In genomic region chr10:74419491-74420466, GRCh38 we compare ENCODE assay signal across 8 cellular contexts.
A peak's percentile ranks its signal among the peaks of the same experiment; 100 is the strongest.
DNase-seq lines count a peak whose midpoint lies in the region; ATAC-seq, FAIRE-seq and TF ChIP-seq lines count a peak whose summit lies in the region.

No MANE protein-coding gene starts in this region.

- H3K4me3 Mint-ChIP-seq in stimulated activated memory B cell treated with anti-CD40 and anti-IgM and Interleukin-4, amounts not matched to agents 10 μg/mL and 1 μg/mL and 100 μg/mL, for 72 hours = no peak overlapping the region

- H3K36me3 Mint-ChIP-seq in stimulated activated memory B cell treated with anti-CD40 and anti-IgM and Interleukin-4, amounts not matched to agents 10 μg/mL and 1 μg/mL and 100 μg/mL, for 72 hours = peaks cover 48% of the 10 kb centered on the region

- no peak for TF ChIP-seq EP300 in K562 (IDR thresholded peaks at IDR 0.05; ENCODE audit: low read length)

- in situ Hi-C loops in K562 (cut with MboI) = no loop called here

- POLR2A ChIA-PET in K562 (lab: Yijun Ruan, JAX) = interaction anchor here (0.9 to 3.7 kb wide), 2 partner anchors 12 to 15 kb away, joined by 3 to 24 read pairs; no protein-coding TSS in a partner anchor

- peak; percentile 59 for FAIRE-seq in GM18507 (lab: Jason Lieb, UNC)
- no peak for FAIRE-seq in K562 (lab: Jason Lieb, UNC)

- no peak overlapping the region for H2AFZ ChIP-seq in K562 (ENCODE audit: low read depth, low read length)

- TF ChIP-seq RAD21 in K562 (CRISPR knock-in tag; conservative IDR thresholded peaks at IDR 0.05 in 1 of 2, IDR thresholded peaks at IDR 0.05 in 1 of 2) = peak in 1 of 2 experiments; percentile 28; a peak in 1 of 4 replicates

- no peaks in the 10 kb centered on the region for H3K27me3 ChIP-seq in K562 (ENCODE audit: control insufficient read depth in 2 of 2, insufficient read depth in 2 of 2, low read length in 2 of 2)

- CTCF ChIA-PET in K562 (lab: Yijun Ruan, JAX; ENCODE audit: low intra/inter-chr PET ratio) = no interaction called here

- H3K9me3 ChIP-seq in K562 (replicated peaks; ENCODE audit: control insufficient read depth, insufficient read depth, low read depth, low read length) (no peaks in the 10 kb centered on the region), mesodermal cell (ENCODE audit: control insufficient read depth, low read length) (peaks cover 4% of the 10 kb centered on the region)

- no peaks in the 10 kb centered on the region for H4K20me1 ChIP-seq in K562 (replicated peaks; ENCODE audit: control insufficient read depth, insufficient read depth, low read length)

- H3K4me3 ChIP-seq in K562 (no peak overlapping the region), mesodermal cell (ENCODE audit: extremely low read depth, insufficient read depth, low read length, poor library complexity, severe bottlenecking) (no peak overlapping the region)

- BruUV-seq in K562 (replicated peaks; lab: Mats Ljungman, UMichigan) = no TSS peak

- H3K4me2 ChIP-seq in K562 (ENCODE audit: insufficient read depth, low read length) = no peak overlapping the region

- no peaks in the 10 kb centered on the region for H3K9me1 ChIP-seq in K562 (ENCODE audit: control insufficient read depth, insufficient read depth, low read length)

- no peak for TF ChIP-seq POLR2A in K562 (conservative IDR thresholded peaks at IDR 0.05)

- no peaks in the 10 kb centered on the region for H3K27me3 Mint-ChIP-seq in stimulated activated memory B cell treated with anti-CD40 and anti-IgM and Interleukin-4, amounts not matched to agents 10 μg/mL and 1 μg/mL and 100 μg/mL, for 72 hours

- DNase-seq in AG09319 (ENCODE audit: extremely low read depth, low read depth) = no peak
- DNase-seq in GM18507 (ENCODE audit: extremely low spot score, insufficient read length, low read depth) = no peak
- DNase-seq in NCI-H82 treated with DMSO at 0.1 percent for 48 hours (lab: John Stamatoyannopoulos, UW; ENCODE audit: unreplicated experiment) = peak; percentile 21
- DNase-seq in K562 (ENCODE audit: extremely low read depth in 1 of 4, low spot score in 3 of 4) = peak; percentile 19 to 53 (median 44)

- H3K9ac ChIP-seq in K562 (ENCODE audit: insufficient read depth in 1 of 2, low read depth in 2 of 2, low read length in 2 of 2) = no peak overlapping the region

- ATAC-seq in K562 = peak; percentile 60
- ATAC-seq in HG02759 (IDR thresholded peaks at IDR 0.05; ENCODE audit: unreplicated experiment) = no peak
- no peak for ATAC-seq in activated CD4-positive, CD25-positive, alpha-beta regulatory T cell treated with anti-CD3 and anti-CD28 coated beads, Interleukin-2, amount 50 U/mL, for 24 hours
- ATAC-seq in stimulated activated memory B cell treated with anti-CD40 and anti-IgM and Interleukin-4, amounts not matched to agents 10 μg/mL and 1 μg/mL and 100 μg/mL, for 72 hours = no peak

- no peak overlapping the region; the same call in 2 of the 3 replicates for H3K27ac ChIP-seq in K562 (ENCODE audit: extremely low read depth, low read depth, low read length)
- peak overlapping the region; percentile 96 for H3K27ac ChIP-seq in mesodermal cell (ENCODE audit: low read depth, low read length, severe bottlenecking)

- TF ChIP-seq CTCF in AG09319 (IDR thresholded peaks at IDR 0.05; ENCODE audit: low read depth, low read length) (peak; percentile 27), K562 (IDR thresholded peaks at IDR 0.05 in 2 of 3, conservative IDR thresholded peaks at IDR 0.05 in 1 of 3; ENCODE audit: insufficient read depth in 2 of 3, low read depth in 1 of 3, low read length in 3 of 3) (peak in 2 of 3 experiments; percentile 22 to 51; a peak in 2 of 6 replicates)

- H3K4me1 Mint-ChIP-seq in stimulated activated memory B cell treated with anti-CD40 and anti-IgM and Interleukin-4, amounts not matched to agents 10 μg/mL and 1 μg/mL and 100 μg/mL, for 72 hours = peaks cover 19% of the 10 kb centered on the region

- H3K79me2 ChIP-seq in K562 (ENCODE audit: control insufficient read depth, insufficient read depth, low read length) = no peaks in the 10 kb centered on the region

- H3K4me1 ChIP-seq in K562 (replicated peaks in 1 of 2; ENCODE audit: control insufficient read depth in 2 of 2, insufficient read depth in 2 of 2, low read length in 2 of 2) (peaks cover 4 to 15% of the 10 kb centered on the region in 2 experiments; a peak in 3 of 5 replicates), mesodermal cell (ENCODE audit: control insufficient read depth, insufficient read depth, low read length, poor library complexity, severe bottlenecking) (peaks cover 4% of the 10 kb centered on the region)

- WGBS in K562 (ENCODE audit: insufficient coverage, low coverage, missing lambda C conversion rate) = 63% methylated on average over 3 of the region's 3 CpGs
- no CpG with 5 or more reads among the region's 3 CpGs for WGBS in mesodermal cell (ENCODE audit: insufficient coverage in 2 of 2), 2 experiments

- intact Hi-C loops in K562 (cut with micrococcal nuclease) = loop anchor here (10.0 kb wide), 1 partner anchor 605 kb away; no protein-coding TSS in a partner anchor

- H3K36me3 ChIP-seq in K562 (ENCODE audit: control insufficient read depth, insufficient read depth, low read length) (no peaks in the 10 kb centered on the region), mesodermal cell (ENCODE audit: control insufficient read depth, insufficient read depth, low read length) (peaks cover 5% of the 10 kb centered on the region)

- peaks cover 7% of the 10 kb centered on the region for H3K9me3 Mint-ChIP-seq in stimulated activated memory B cell treated with anti-CD40 and anti-IgM and Interleukin-4, amounts not matched to agents 10 μg/mL and 1 μg/mL and 100 μg/mL, for 72 hours

- H3K27ac Mint-ChIP-seq in stimulated activated memory B cell treated with anti-CD40 and anti-IgM and Interleukin-4, amounts not matched to agents 10 μg/mL and 1 μg/mL and 100 μg/mL, for 72 hours = no peak overlapping the region

TF ChIP-seq in K562, 482 proteins besides CTCF, POLR2A, EP300 and RAD21 (continues in another document):
- TF ChIP-seq CEBPG (CRISPR knock-in tag; IDR thresholded peaks at IDR 0.05) (no peak), CEBPG (tag; conservative IDR thresholded peaks at IDR 0.05 in 1 of 2, IDR thresholded peaks at IDR 0.05 in 1 of 2) (peak; percentile 16 to 58; a peak in 2 of 4 replicates), ZNF431 (CRISPR knock-in tag; IDR thresholded peaks at IDR 0.05) (no peak), U2AF1 (optimal IDR thresholded peaks at IDR 0.05; ENCODE audit: low read depth, low read length) (no peak), DACH1 (IDR thresholded peaks at IDR 0.05; ENCODE audit: partially characterized antibody) (peak; percentile 70), ZZZ3 (IDR thresholded peaks at IDR 0.05) (no peak), RCOR1 (IDR thresholded peaks at IDR 0.05; ENCODE audit: borderline replicate concordance in 1 of 2, low read depth in 2 of 2, low read length in 2 of 2) (peak in 1 of 2 experiments; percentile 11; a peak in 1 of 4 replicates), PPARD (CRISPR knock-in tag; IDR thresholded peaks at IDR 0.05) (no peak), GATAD2B (IDR thresholded peaks at IDR 0.05; ENCODE audit: borderline replicate concordance) (peak; percentile 35; the same call in 1 of the 2 replicates), PYGO2 (tag; IDR thresholded peaks at IDR 0.05) (no peak), ZNF586 (CRISPR knock-in tag; conservative IDR thresholded peaks at IDR 0.05) (no peak), NR2C1 (IDR thresholded peaks at IDR 0.05) (no peak), NR2C1 (tag; IDR thresholded peaks at IDR 0.05) (no peak), RBFOX2 (IDR thresholded peaks at IDR 0.05; ENCODE audit: low read depth, low read length) (no peak), HMGN3 (IDR thresholded peaks at IDR 0.05; ENCODE audit: borderline replicate concordance, extremely low read depth, insufficient read length, low read depth, low read length) (no peak), ZNF184 (CRISPR knock-in tag; IDR thresholded peaks at IDR 0.05) (no peak), LARP7 (IDR thresholded peaks at IDR 0.05) (no peak), SAFB (IDR thresholded peaks at IDR 0.05; ENCODE audit: borderline replicate concordance, low read depth, low read length) (no peak), HNRNPH1 (optimal IDR thresholded peaks at IDR 0.05; ENCODE audit: low read depth, low read length) (no peak), SNRNP70 (optimal IDR thresholded peaks at IDR 0.05; ENCODE audit: low read depth, low read length) (no peak), NCOR1 (IDR thresholded peaks at IDR 0.05) (0 out of 2 replicates have a peak, but pooled peaks have one; percentile 15), ZBTB43 (CRISPR knock-in tag; IDR thresholded peaks at IDR 0.05) (no peak)
- TF ChIP-seq, protein P1, sequence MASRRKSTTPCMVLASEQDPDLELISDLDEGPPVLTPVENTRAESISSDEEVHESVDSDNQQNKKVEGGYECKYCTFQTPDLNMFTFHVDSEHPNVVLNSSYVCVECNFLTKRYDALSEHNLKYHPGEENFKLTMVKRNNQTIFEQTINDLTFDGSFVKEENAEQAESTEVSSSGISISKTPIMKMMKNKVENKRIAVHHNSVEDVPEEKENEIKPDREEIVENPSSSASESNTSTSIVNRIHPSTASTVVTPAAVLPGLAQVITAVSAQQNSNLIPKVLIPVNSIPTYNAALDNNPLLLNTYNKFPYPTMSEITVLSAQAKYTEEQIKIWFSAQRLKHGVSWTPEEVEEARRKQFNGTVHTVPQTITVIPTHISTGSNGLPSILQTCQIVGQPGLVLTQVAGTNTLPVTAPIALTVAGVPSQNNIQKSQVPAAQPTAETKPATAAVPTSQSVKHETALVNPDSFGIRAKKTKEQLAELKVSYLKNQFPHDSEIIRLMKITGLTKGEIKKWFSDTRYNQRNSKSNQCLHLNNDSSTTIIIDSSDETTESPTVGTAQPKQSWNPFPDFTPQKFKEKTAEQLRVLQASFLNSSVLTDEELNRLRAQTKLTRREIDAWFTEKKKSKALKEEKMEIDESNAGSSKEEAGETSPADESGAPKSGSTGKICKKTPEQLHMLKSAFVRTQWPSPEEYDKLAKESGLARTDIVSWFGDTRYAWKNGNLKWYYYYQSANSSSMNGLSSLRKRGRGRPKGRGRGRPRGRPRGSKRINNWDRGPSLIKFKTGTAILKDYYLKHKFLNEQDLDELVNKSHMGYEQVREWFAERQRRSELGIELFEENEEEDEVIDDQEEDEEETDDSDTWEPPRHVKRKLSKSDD (conservative IDR thresholded peaks at IDR 0.05; ENCODE audit: low read length) = no peak

Comparison
In these comparisons a context has a peak if more than half of its experiments do, and no peak if none do; other contexts are left out.
1. DNase-seq: peak in NCI-H82 treated with DMSO at 0.1 percent for 48 hours (single experiment) and K562 (4 of 4); none in AG09319 (single experiment) and GM18507 (single experiment).